Comparison of ENCODE assay signal across 8 cellular contexts in the genomic region with DNA sequence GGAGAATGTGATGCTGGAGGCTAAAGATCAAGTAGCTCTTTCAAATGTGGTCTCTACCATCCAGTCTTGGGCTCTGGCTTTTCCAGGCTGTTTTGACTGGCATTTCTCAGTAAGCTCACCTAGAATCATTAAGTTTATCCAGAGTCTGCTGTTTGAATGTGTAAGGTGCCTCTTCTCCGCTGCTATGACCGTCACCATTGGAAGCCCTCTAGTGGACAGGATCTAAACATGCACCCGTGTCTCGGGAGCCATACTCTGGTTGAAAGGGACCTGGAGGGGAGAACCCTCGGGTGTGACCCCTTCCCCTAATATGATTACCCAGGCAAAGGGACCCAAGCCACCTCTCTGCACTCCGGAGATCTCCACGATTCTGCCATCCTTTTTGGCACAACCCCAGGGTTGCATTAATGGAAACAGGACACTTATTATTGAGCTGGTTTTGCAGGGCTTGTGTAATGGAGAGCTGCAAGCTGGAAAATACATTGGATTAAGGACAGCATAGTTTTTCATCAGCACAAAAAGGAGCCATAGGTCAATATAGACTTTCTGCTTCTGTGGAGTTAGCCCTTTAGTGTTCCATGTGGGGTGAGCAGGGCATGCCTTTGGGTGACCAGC.
DNase-seq lines count a peak whose midpoint lies in the region; ATAC-seq and TF ChIP-seq lines count a peak whose summit lies in the region.

No MANE protein-coding gene starts in this region.

- no peaks in the 10 kb centered on the region for H3K4me1 ChIP-seq in upper lobe of right lung

- peak; percentile 80 for TF ChIP-seq CTCF in upper lobe of right lung (IDR thresholded peaks at IDR 0.05)

- H3K4me3 ChIP-seq in upper lobe of right lung = no peak overlapping the region

- peaks cover 8% of the 10 kb centered on the region for H3K27me3 ChIP-seq in upper lobe of right lung

- in situ Hi-C loops in T47D (cut with HindIII; ENCODE audit: low pct_unique_long_range_greater_than_20kb, low sequenced_read_pairs) = no loop called here

- H3K36me3 ChIP-seq in upper lobe of right lung = no peaks in the 10 kb centered on the region

- no peaks in the 10 kb centered on the region for H3K9me3 ChIP-seq in upper lobe of right lung

- peak; percentile 10 for DNase-seq in stimulated activated CD4-positive, alpha-beta T cell treated with anti-CD3 and anti-CD28 coated beads, Interleukin-1b, Interleukin-23, amount 100 ng/mL, for 48 hours
- no peak for DNase-seq in stimulated activated CD4-positive, alpha-beta T cell treated with anti-CD3 and anti-CD28 coated beads, Interleukin-12 subunit alpha, Interleukin-12 subunit beta, amount 100 ng/mL, for 4 hours
- DNase-seq in NCI-H2171 (lab: John Stamatoyannopoulos, UW) (peak; percentile 16), T47D (ENCODE audit: low read depth in 1 of 2, low spot score in 1 of 2) (peak; percentile 10 to 56), left lobe of liver (ENCODE audit: low spot score) (peak; percentile 48), upper lobe of right lung (no peak), middle frontal gyrus (ENCODE audit: extremely low spot score, low spot score) (no peak)

- H3K27ac ChIP-seq in upper lobe of right lung = no peak overlapping the region

- intact Hi-C loops in upper lobe of right lung (cut with DNase I) = no loop called here

- ATAC-seq in left lobe of liver (peak; percentile 88), upper lobe of right lung (peak; percentile 84), GM21717 (IDR thresholded peaks at IDR 0.05; ENCODE audit: unreplicated experiment) (no peak)

Comparison
In these comparisons a context has a peak if more than half of its experiments do, and no peak if none do; other contexts are left out.
1. DNase-seq: peak in stimulated activated CD4-positive, alpha-beta T cell treated with anti-CD3 and anti-CD28 coated beads, Interleukin-1b, Interleukin-23, amount 100 ng/mL, for 48 hours (single experiment), NCI-H2171 (single experiment), T47D (2 of 2) and left lobe of liver (single experiment); none in stimulated activated CD4-positive, alpha-beta T cell treated with anti-CD3 and anti-CD28 coated beads, Interleukin-12 subunit alpha, Interleukin-12 subunit beta, amount 100 ng/mL, for 4 hours (single experiment), upper lobe of right lung (single experiment) and middle frontal gyrus (single experiment).